In genomic region chr4:78143634-78144033, GRCh38 we compare ENCODE assay signal across 7 cellular contexts.
"Had no signal": no experiment of that assay in that cellular context is flagged by ENCODE, and none has a peak within 500 bp of the region (broad histone marks: within the 10 kb centered on the region; RNA-seq: fewer than 3 reads in every experiment).

No MANE protein-coding gene starts in this region.

- FAIRE-seq: HTR-8/SVneo, K562 had no signal

- H3K4me2 ChIP-seq: KMS-11 had no signal

- H3K9ac ChIP-seq: KMS-11 had no signal

- H3K4me3 ChIP-seq: K562 had no signal

- ATAC-seq: K562 had no signal

- H3K27ac ChIP-seq: HL-60, KMS-11 had no signal

- DNase-seq: IMR-90, KBM-7, KG1 had no signal
